ENCODE assay signal across 1 cellular context in genomic region chr2:28751956-28752607, GRCh38.
TF ChIP-seq lines count a peak whose summit lies in the region.

No MANE protein-coding gene starts in this region.

TF ChIP-seq in HepG2, 621 proteins besides CTCF, POLR2A, EP300 and RAD21 (continued from another document and continues in another):
- TF ChIP-seq ZNF558 (CRISPR knock-in tag; IDR thresholded peaks at IDR 0.05; ENCODE audit: borderline replicate concordance) = no peak
- TF ChIP-seq ZFYVE20 (CRISPR knock-in tag; IDR thresholded peaks at IDR 0.05; ENCODE audit: borderline replicate concordance, low read depth) = peak; percentile 82; the same call in 1 of the 2 replicates
- TF ChIP-seq ZNF276 (CRISPR knock-in tag; IDR thresholded peaks at IDR 0.05; ENCODE audit: low read depth) = no peak
- no peak for TF ChIP-seq AKAP8 (CRISPR knock-in tag; IDR thresholded peaks at IDR 0.05)
- TF ChIP-seq HNRNPLL (IDR thresholded peaks at IDR 0.05; ENCODE audit: low read depth, low read length, poor library complexity, severe bottlenecking) = no peak
- TF ChIP-seq ZNF383 (CRISPR knock-in tag; IDR thresholded peaks at IDR 0.05; ENCODE audit: borderline replicate concordance) = no peak
- no peak; the same call in 1 of the 2 replicates for TF ChIP-seq HNF4G (IDR thresholded peaks at IDR 0.05; ENCODE audit: borderline replicate concordance, low read depth, low read length)
- peak; percentile 47; the same call in 1 of the 2 replicates for TF ChIP-seq HNF4G (CRISPR knock-in tag; IDR thresholded peaks at IDR 0.05; ENCODE audit: borderline replicate concordance, low read depth)
- TF ChIP-seq MTA1 (CRISPR knock-in tag; IDR thresholded peaks at IDR 0.05; ENCODE audit: borderline replicate concordance) = no peak
- no peak for TF ChIP-seq POGZ (CRISPR knock-in tag; IDR thresholded peaks at IDR 0.05)
- TF ChIP-seq, protein P1, sequence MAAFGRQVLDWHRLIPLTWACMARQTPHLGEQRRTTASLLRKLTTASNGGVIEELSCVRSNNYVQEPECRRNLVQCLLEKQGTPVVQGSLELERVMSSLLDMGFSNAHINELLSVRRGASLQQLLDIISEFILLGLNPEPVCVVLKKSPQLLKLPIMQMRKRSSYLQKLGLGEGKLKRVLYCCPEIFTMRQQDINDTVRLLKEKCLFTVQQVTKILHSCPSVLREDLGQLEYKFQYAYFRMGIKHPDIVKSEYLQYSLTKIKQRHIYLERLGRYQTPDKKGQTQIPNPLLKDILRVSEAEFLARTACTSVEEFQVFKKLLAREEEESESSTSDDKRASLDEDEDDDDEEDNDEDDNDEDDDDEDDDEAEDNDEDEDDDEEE (CRISPR knock-in tag; IDR thresholded peaks at IDR 0.05) = 0 out of 2 replicates have a peak, but pooled peaks have one; percentile 18
- TF ChIP-seq ZNF556 (CRISPR knock-in tag; IDR thresholded peaks at IDR 0.05; ENCODE audit: borderline replicate concordance) = no peak
- TF ChIP-seq ZFP36 (IDR thresholded peaks at IDR 0.05; ENCODE audit: borderline replicate concordance, low read depth, low read length, partially characterized antibody) = peak; percentile 47
- TF ChIP-seq, protein P2, sequence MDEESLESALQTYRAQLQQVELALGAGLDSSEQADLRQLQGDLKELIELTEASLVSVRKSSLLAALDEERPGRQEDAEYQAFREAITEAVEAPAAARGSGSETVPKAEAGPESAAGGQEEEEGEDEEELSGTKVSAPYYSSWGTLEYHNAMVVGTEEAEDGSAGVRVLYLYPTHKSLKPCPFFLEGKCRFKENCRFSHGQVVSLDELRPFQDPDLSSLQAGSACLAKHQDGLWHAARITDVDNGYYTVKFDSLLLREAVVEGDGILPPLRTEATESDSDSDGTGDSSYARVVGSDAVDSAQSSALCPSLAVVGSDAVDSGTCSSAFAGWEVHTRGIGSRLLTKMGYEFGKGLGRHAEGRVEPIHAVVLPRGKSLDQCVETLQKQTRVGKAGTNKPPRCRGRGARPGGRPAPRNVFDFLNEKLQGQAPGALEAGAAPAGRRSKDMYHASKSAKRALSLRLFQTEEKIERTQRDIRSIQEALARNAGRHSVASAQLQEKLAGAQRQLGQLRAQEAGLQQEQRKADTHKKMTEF (CRISPR knock-in tag; IDR thresholded peaks at IDR 0.05) = no peak
- no peak for TF ChIP-seq ZFP41 (CRISPR knock-in tag; IDR thresholded peaks at IDR 0.05; ENCODE audit: borderline replicate concordance)
- TF ChIP-seq ZNF550 (CRISPR knock-in tag; IDR thresholded peaks at IDR 0.05; ENCODE audit: borderline replicate concordance) = no peak
- no peak for TF ChIP-seq MED1 (CRISPR knock-in tag; IDR thresholded peaks at IDR 0.05)
- TF ChIP-seq ZNF441 (CRISPR knock-in tag; IDR thresholded peaks at IDR 0.05; ENCODE audit: borderline replicate concordance) = no peak; the same call in 1 of the 2 replicates
- TF ChIP-seq ZFY (CRISPR knock-in tag; IDR thresholded peaks at IDR 0.05) = 0 out of 2 replicates have a peak, but pooled peaks have one; percentile 10
- no peak for TF ChIP-seq SIN3A (IDR thresholded peaks at IDR 0.05; ENCODE audit: borderline replicate concordance, low read depth, low read length)
- no peak for TF ChIP-seq ZKSCAN5 (CRISPR knock-in tag; IDR thresholded peaks at IDR 0.05)
- no peak for TF ChIP-seq TBX2 (CRISPR knock-in tag; IDR thresholded peaks at IDR 0.05; ENCODE audit: borderline replicate concordance)
- TF ChIP-seq ZNF747 (CRISPR knock-in tag; IDR thresholded peaks at IDR 0.05; ENCODE audit: borderline replicate concordance) = no peak
- TF ChIP-seq NONO (IDR thresholded peaks at IDR 0.05) = no peak
- TF ChIP-seq NONO (CRISPR knock-in tag; conservative IDR thresholded peaks at IDR 0.05) = no peak
- TF ChIP-seq SOX13 (IDR thresholded peaks at IDR 0.05) = no peak
- 0 out of 4 replicates have a peak, but pooled peaks of 1 of the 2 experiments have one; percentile 6 for TF ChIP-seq SOX13 (CRISPR knock-in tag; conservative IDR thresholded peaks at IDR 0.05 in 1 of 2, IDR thresholded peaks at IDR 0.05 in 1 of 2)
- 0 out of 2 replicates have a peak, but pooled peaks have one; percentile 10 for TF ChIP-seq KAT8 (CRISPR knock-in tag; IDR thresholded peaks at IDR 0.05)
- no peak for TF ChIP-seq PRMT3 (CRISPR knock-in tag; IDR thresholded peaks at IDR 0.05; ENCODE audit: borderline replicate concordance, low read depth)
- no peak for TF ChIP-seq KDM1A (CRISPR knock-in tag; IDR thresholded peaks at IDR 0.05)
- no peak for TF ChIP-seq ZNF280D (CRISPR knock-in tag; IDR thresholded peaks at IDR 0.05)
- TF ChIP-seq, protein P3, sequence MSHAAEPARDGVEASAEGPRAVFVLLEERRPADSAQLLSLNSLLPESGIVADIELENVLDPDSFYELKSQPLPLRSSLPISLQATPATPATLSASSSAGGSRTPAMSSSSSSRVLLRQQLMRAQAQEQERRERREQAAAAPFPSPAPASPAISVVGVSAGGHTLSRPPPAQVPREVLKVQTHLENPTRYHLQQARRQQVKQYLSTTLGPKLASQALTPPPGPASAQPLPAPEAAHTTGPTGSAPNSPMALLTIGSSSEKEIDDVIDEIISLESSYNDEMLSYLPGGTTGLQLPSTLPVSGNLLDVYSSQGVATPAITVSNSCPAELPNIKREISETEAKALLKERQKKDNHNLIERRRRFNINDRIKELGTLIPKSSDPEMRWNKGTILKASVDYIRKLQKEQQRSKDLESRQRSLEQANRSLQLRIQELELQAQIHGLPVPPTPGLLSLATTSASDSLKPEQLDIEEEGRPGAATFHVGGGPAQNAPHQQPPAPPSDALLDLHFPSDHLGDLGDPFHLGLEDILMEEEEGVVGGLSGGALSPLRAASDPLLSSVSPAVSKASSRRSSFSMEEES (CRISPR knock-in tag; IDR thresholded peaks at IDR 0.05) = 0 out of 2 replicates have a peak, but pooled peaks have one; percentile 12
- TF ChIP-seq DMAP1 (CRISPR knock-in tag; IDR thresholded peaks at IDR 0.05) = no peak
- no peak for TF ChIP-seq ZNF674 (CRISPR knock-in tag; IDR thresholded peaks at IDR 0.05; ENCODE audit: low read depth)
- no peak for TF ChIP-seq MLLT10 (CRISPR knock-in tag; IDR thresholded peaks at IDR 0.05)
- peak; percentile 32; the same call in 1 of the 2 replicates for TF ChIP-seq ISL2 (CRISPR knock-in tag; IDR thresholded peaks at IDR 0.05)
- TF ChIP-seq CSRNP1 (CRISPR knock-in tag; IDR thresholded peaks at IDR 0.05) = no peak; the same call in 1 of the 2 replicates
- TF ChIP-seq, protein P4, sequence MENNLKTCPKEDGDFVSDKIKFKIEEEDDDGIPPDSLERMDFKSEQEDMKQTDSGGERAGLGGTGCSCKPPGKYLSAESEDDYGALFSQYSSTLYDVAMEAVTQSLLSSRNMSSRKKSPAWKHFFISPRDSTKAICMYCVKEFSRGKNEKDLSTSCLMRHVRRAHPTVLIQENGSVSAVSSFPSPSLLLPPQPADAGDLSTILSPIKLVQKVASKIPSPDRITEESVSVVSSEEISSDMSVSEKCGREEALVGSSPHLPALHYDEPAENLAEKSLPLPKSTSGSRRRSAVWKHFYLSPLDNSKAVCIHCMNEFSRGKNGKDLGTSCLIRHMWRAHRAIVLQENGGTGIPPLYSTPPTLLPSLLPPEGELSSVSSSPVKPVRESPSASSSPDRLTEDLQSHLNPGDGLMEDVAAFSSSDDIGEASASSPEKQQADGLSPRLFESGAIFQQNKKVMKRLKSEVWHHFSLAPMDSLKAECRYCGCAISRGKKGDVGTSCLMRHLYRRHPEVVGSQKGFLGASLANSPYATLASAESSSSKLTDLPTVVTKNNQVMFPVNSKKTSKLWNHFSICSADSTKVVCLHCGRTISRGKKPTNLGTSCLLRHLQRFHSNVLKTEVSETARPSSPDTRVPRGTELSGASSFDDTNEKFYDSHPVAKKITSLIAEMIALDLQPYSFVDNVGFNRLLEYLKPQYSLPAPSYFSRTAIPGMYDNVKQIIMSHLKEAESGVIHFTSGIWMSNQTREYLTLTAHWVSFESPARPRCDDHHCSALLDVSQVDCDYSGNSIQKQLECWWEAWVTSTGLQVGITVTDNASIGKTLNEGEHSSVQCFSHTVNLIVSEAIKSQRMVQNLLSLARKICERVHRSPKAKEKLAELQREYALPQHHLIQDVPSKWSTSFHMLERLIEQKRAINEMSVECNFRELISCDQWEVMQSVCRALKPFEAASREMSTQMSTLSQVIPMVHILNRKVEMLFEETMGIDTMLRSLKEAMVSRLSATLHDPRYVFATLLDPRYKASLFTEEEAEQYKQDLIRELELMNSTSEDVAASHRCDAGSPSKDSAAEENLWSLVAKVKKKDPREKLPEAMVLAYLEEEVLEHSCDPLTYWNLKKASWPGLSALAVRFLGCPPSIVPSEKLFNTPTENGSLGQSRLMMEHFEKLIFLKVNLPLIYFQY (CRISPR knock-in tag; IDR thresholded peaks at IDR 0.05; ENCODE audit: borderline replicate concordance) = no peak
- TF ChIP-seq, protein P5, sequence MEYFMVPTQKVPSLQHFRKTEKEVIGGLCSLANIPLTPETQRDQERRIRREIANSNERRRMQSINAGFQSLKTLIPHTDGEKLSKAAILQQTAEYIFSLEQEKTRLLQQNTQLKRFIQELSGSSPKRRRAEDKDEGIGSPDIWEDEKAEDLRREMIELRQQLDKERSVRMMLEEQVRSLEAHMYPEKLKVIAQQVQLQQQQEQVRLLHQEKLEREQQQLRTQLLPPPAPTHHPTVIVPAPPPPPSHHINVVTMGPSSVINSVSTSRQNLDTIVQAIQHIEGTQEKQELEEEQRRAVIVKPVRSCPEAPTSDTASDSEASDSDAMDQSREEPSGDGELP (IDR thresholded peaks at IDR 0.05; ENCODE audit: borderline replicate concordance, low read depth) = no peak
- no peak for TF ChIP-seq ZNF543 (CRISPR knock-in tag; IDR thresholded peaks at IDR 0.05)
- no peak for TF ChIP-seq GPBP1L1 (CRISPR knock-in tag; IDR thresholded peaks at IDR 0.05)
- TF ChIP-seq TAF1 (CRISPR knock-in tag; IDR thresholded peaks at IDR 0.05) = peak; percentile 84
